In genomic region chr6:149482542-149483261, GRCh38 we compare ENCODE assay signal across 8 cellular contexts. TPM values are rescaled to one million over a fixed set of nuclear protein-coding genes. Genes with fewer than 3 reads are reported as not detected.
A peak's percentile ranks its signal among the peaks of the same experiment; 100 is the strongest.
DNase-seq lines count a peak whose midpoint lies in the region; ATAC-seq and TF ChIP-seq lines count a peak whose summit lies in the region.

No MANE protein-coding gene starts in this region.

- no peak overlapping the region for H2BK15ac ChIP-seq in neuronal stem cell (ENCODE audit: low read length)

- no peaks in the 10 kb centered on the region for H3K79me1 ChIP-seq in neuronal stem cell (ENCODE audit: low read depth, low read length)

- DNase-seq in GDM1 (lab: John Stamatoyannopoulos, UW) (peak; percentile 52), chondrocyte (ENCODE audit: low spot score) (no peak), neuronal stem cell (ENCODE audit: low spot score) (no peak), WTC11 (ENCODE audit: low spot score) (no peak), nucleus accumbens (lab: John Stamatoyannopoulos, UW) (no peak), cortex of kidney (lab: John Stamatoyannopoulos, UW) (no peak)

- peaks cover 30% of the 10 kb centered on the region for H3K36me3 ChIP-seq in OCI-LY3 (replicated peaks; ENCODE audit: low read depth, low read length)
- no peaks in the 10 kb centered on the region for H3K36me3 ChIP-seq in neuronal stem cell (replicated peaks in 1 of 2; ENCODE audit: control insufficient read depth in 2 of 2, insufficient read depth in 2 of 2, low read length in 2 of 2)

- peak overlapping the region; percentile 84 for H3K4me3 ChIP-seq in OCI-LY3 (ENCODE audit: low read length)
- H3K4me3 ChIP-seq in neuronal stem cell (ENCODE audit: low read length in 2 of 2) = no peak overlapping the region

- no peaks in the 10 kb centered on the region for H3K9me3 ChIP-seq in OCI-LY3 (ENCODE audit: insufficient read depth, low read length)
- no peaks in the 10 kb centered on the region for H3K9me3 ChIP-seq in neuronal stem cell (replicated peaks in 1 of 2; ENCODE audit: control insufficient read depth in 2 of 2, insufficient read depth in 1 of 2, low read depth in 1 of 2, low read length in 2 of 2)

- no peak overlapping the region for H4K8ac ChIP-seq in neuronal stem cell (ENCODE audit: low read depth, low read length)

- H3K14ac ChIP-seq in neuronal stem cell (ENCODE audit: low read length) = no peak overlapping the region

- no peak overlapping the region for H3K4ac ChIP-seq in neuronal stem cell (ENCODE audit: low read length)

- no peak overlapping the region for H4K91ac ChIP-seq in neuronal stem cell (ENCODE audit: low read depth, low read length, poor library complexity)

- no peak for TF ChIP-seq CTCF in OCI-LY3 (IDR thresholded peaks at IDR 0.05; ENCODE audit: low read depth, low read length)
- TF ChIP-seq CTCF in chondrocyte (IDR thresholded peaks at IDR 0.05) = no peak
- no peak for TF ChIP-seq CTCF in WTC11 (IDR thresholded peaks at IDR 0.05)

- peaks cover 17% of the 10 kb centered on the region for H4K20me1 ChIP-seq in OCI-LY3 (ENCODE audit: insufficient read depth, low read length)

- H3K4me2 ChIP-seq in OCI-LY3 (ENCODE audit: low read length) (peak overlapping the region; percentile 96), neuronal stem cell (ENCODE audit: insufficient read depth, low read length, poor library complexity, severe bottlenecking) (no peak overlapping the region)

- H3K4me1 ChIP-seq in OCI-LY3 (ENCODE audit: low read length) (peaks cover 75% of the 10 kb centered on the region), neuronal stem cell (ENCODE audit: control insufficient read depth in 2 of 2, insufficient read depth in 1 of 2, low read depth in 1 of 2, low read length in 2 of 2) (peaks cover 3 to 5% of the 10 kb centered on the region in 2 donors)

- no peak overlapping the region for H2AK5ac ChIP-seq in neuronal stem cell (ENCODE audit: low read depth, low read length)

- no peaks in the 10 kb centered on the region for H3K36me3 Mint-ChIP-seq in chondrocyte (ENCODE audit: low read depth)
- H3K36me3 Mint-ChIP-seq in WTC11 = no peaks in the 10 kb centered on the region

- H3K9ac ChIP-seq in OCI-LY3 (ENCODE audit: low read length) (peak overlapping the region; percentile 92), neuronal stem cell (ENCODE audit: low read depth, low read length, poor library complexity) (no peak overlapping the region)

- WGBS in neuronal stem cell (ENCODE audit: extremely low coverage in 2 of 2, insufficient read length in 2 of 2, insufficient replicate concordance in 1 of 2), 2 donors = no CpG with 5 or more reads among the region's 13 CpGs

- peak overlapping the region; percentile 68 for H3K27ac Mint-ChIP-seq in chondrocyte (ENCODE audit: unreplicated experiment)
- H3K27ac Mint-ChIP-seq in WTC11 = no peak overlapping the region

- no peak overlapping the region for H2BK120ac ChIP-seq in neuronal stem cell (ENCODE audit: low read depth, low read length)

- peaks cover 1% of the 10 kb centered on the region for H3K27me3 Mint-ChIP-seq in chondrocyte (ENCODE audit: low read depth)
- no peaks in the 10 kb centered on the region for H3K27me3 Mint-ChIP-seq in WTC11 (ENCODE audit: low read depth)

- H3K27me3 ChIP-seq in OCI-LY3 (ENCODE audit: low read depth, low read length) (no peaks in the 10 kb centered on the region), neuronal stem cell (ENCODE audit: control insufficient read depth in 3 of 3, insufficient read depth in 3 of 3, low read depth in 1 of 3, low read length in 3 of 3) (no peaks in the 10 kb centered on the region)

- CTCF ChIA-PET in WTC11 (lab: Charles Lee) = no interaction called here

- ATAC-seq in WTC11 = no peak
- ATAC-seq in HG03135 (IDR thresholded peaks at IDR 0.05; ENCODE audit: unreplicated experiment) = no peak

- no peak overlapping the region for H3K23ac ChIP-seq in neuronal stem cell (ENCODE audit: low read depth, low read length, poor library complexity)

- H2BK5ac ChIP-seq in neuronal stem cell (ENCODE audit: low read length) = no peak overlapping the region

- no peak overlapping the region for H2AFZ ChIP-seq in OCI-LY3 (ENCODE audit: low read depth, low read length)
- H2AFZ ChIP-seq in neuronal stem cell (ENCODE audit: low read length) = peak overlapping the region; percentile 91

- H2BK12ac ChIP-seq in neuronal stem cell (ENCODE audit: low read length) = no peak overlapping the region

- peaks cover 80% of the 10 kb centered on the region for H3K79me2 ChIP-seq in OCI-LY3 (ENCODE audit: low read length)

- H3K18ac ChIP-seq in neuronal stem cell (ENCODE audit: low read length) = no peak overlapping the region

- H3K4me1 Mint-ChIP-seq in chondrocyte (ENCODE audit: low read depth) = peaks cover 22% of the 10 kb centered on the region
- H3K4me1 Mint-ChIP-seq in WTC11 = peaks cover 16% of the 10 kb centered on the region

- H3K9me3 Mint-ChIP-seq in chondrocyte (ENCODE audit: low read depth) (no peaks in the 10 kb centered on the region), WTC11 (no peaks in the 10 kb centered on the region)

- H3K27ac ChIP-seq in OCI-LY3 (ENCODE audit: low read length) (peak overlapping the region; percentile 99), neuronal stem cell (replicated peaks; ENCODE audit: low read length) (no peak overlapping the region)

- POLR2A ChIA-PET in WTC11 (lab: Charles Lee) = no interaction called here

- peak overlapping the region; percentile 60 for H3K4me3 Mint-ChIP-seq in chondrocyte (ENCODE audit: unreplicated experiment)
- no peak overlapping the region for H3K4me3 Mint-ChIP-seq in WTC11

TF ChIP-seq in WTC11, 78 proteins besides CTCF, POLR2A, EP300 and RAD21 (continues in another document):
- TF ChIP-seq NR3C1 (CRISPR knock-in tag; conservative IDR thresholded peaks at IDR 0.05; ENCODE audit: low read depth) = no peak
- TF ChIP-seq ZMAT4 (CRISPR knock-in tag; IDR thresholded peaks at IDR 0.05) = no peak
- TF ChIP-seq GRHL2 (CRISPR knock-in tag; IDR thresholded peaks at IDR 0.05; ENCODE audit: insufficient replicate concordance, severe bottlenecking) = no peak
- no peak for TF ChIP-seq RELA (CRISPR knock-in tag; IDR thresholded peaks at IDR 0.05; ENCODE audit: borderline replicate concordance)
- TF ChIP-seq IRF2 (CRISPR knock-in tag; IDR thresholded peaks at IDR 0.05; ENCODE audit: borderline replicate concordance, low read depth) = no peak
- no peak for TF ChIP-seq MXD4 (CRISPR knock-in tag; IDR thresholded peaks at IDR 0.05; ENCODE audit: borderline replicate concordance)
- TF ChIP-seq ERG (CRISPR knock-in tag; IDR thresholded peaks at IDR 0.05) = no peak
- no peak for TF ChIP-seq JUN (CRISPR knock-in tag; IDR thresholded peaks at IDR 0.05)
- no peak for TF ChIP-seq TP53 (CRISPR knock-in tag; IDR thresholded peaks at IDR 0.05)
- no peak for TF ChIP-seq E2F5 (CRISPR knock-in tag; IDR thresholded peaks at IDR 0.05)
- no peak for TF ChIP-seq ZNF281 (CRISPR knock-in tag; IDR thresholded peaks at IDR 0.05)
- no peak for TF ChIP-seq TEAD1 (CRISPR knock-in tag; IDR thresholded peaks at IDR 0.05)
- TF ChIP-seq SMAD3 (CRISPR knock-in tag; IDR thresholded peaks at IDR 0.05; ENCODE audit: borderline replicate concordance) = no peak
- TF ChIP-seq ZNF416 (CRISPR knock-in tag; IDR thresholded peaks at IDR 0.05) = no peak

RNA-seq across cellular contexts. Expression of gene ZC3H12D, which starts 2.1 kb away (rescaled TPM):
- total RNA-seq in chondrocyte = 0.25 to 0.39 TPM in 2 of 3 replicates, not detected in the other
- 0.10 TPM for polyA plus RNA-seq in neuronal stem cell (2013, experiment 1 of 2)
- 0.08 TPM for polyA plus RNA-seq in neuronal stem cell (2013, experiment 2 of 2)
- 0.13 to 0.21 TPM (median 0.14 TPM) in 3 replicates for total RNA-seq in WTC11 (2021)
